Comparison of ENCODE assay signal across 31 cellular contexts in the genomic region with DNA sequence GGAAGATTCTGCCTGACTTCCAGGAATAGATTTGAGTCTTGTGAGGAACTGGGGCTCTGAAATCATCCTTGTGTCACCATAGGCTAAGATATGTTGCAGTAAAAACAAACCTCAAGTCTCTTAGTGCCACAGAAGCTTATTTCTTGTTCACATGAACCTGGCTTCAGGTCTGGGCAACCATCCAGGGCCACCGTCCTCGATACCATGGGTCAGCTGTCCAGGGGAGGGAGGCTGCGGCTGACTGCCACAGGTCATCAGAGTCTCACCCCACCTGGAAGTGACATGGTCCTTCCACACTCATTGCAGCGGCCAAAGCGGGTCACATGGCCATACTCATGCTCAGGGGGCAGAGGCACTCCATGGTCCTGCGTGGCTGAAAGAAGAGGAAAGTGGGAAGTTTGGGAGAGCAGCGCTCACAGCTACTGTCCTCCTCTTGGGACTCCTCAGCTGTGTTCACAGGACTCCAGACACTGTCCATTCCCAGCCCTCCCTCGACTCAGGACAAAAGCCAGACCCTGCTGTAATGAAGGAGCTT.
"Had no signal": no experiment of that assay in that cellular context is flagged by ENCODE, and none has a peak within 500 bp of the region (broad histone marks: within the 10 kb centered on the region; RNA-seq: fewer than 3 reads in every experiment).

No MANE protein-coding gene starts in this region.

- H3K4me1 Mint-ChIP-seq: activated CD4-positive, alpha-beta T cell treated with anti-CD3 and anti-CD28 coated beads for 36 hours; activated CD4-positive, alpha-beta T cell treated with anti-CD3 and anti-CD28 coated beads, Interleukin-2, amount 10 ng/mL, durations not matched to agents 24 days and 14 days; activated CD8-positive, alpha-beta memory T cell treated with anti-CD3 and anti-CD28 coated beads, Interleukin-2, amount 10 ng/mL, durations not matched to agents 7 days and 5 days; activated naive CD4-positive, alpha-beta T cell treated with anti-CD3 and anti-CD28 coated beads, Interleukin-2, amount 50 U/mL, for 24 hours; activated naive CD8-positive, alpha-beta T cell treated with anti-CD3 and anti-CD28 coated beads for 36 hours; activated naive CD8-positive, alpha-beta T cell treated with anti-CD3 and anti-CD28 coated beads, Interleukin-2, amount 50 U/mL, for 24 hours had no signal

- H3K9me3 Mint-ChIP-seq: activated CD4-positive, alpha-beta T cell treated with anti-CD3 and anti-CD28 coated beads, Interleukin-2, amount 10 ng/mL, durations not matched to agents 24 days and 14 days; activated naive CD4-positive, alpha-beta T cell treated with anti-CD3 and anti-CD28 coated beads for 36 hours; activated naive CD4-positive, alpha-beta T cell treated with anti-CD3 and anti-CD28 coated beads, Interleukin-2, amount 50 U/mL, for 24 hours; activated naive CD8-positive, alpha-beta T cell treated with anti-CD3 and anti-CD28 coated beads for 36 hours; activated naive CD8-positive, alpha-beta T cell treated with anti-CD3 and anti-CD28 coated beads, Interleukin-2, amount 50 U/mL, for 24 hours; activated T-helper 2 cell treated with anti-CD3 and anti-CD28 coated beads, Interferon-gamma antibody, Interleukin-2, Interleukin-4, amounts not matched to agents 10 μg/mL and 5 μg/mL and 100 μg/mL, durations not matched to agents 14 hours and 24 hours and 36 hours had no signal

- H3K36me3 Mint-ChIP-seq: activated CD4-positive, alpha-beta memory T cell treated with anti-CD3 and anti-CD28 coated beads for 36 hours; activated CD8-positive, alpha-beta memory T cell treated with anti-CD3 and anti-CD28 coated beads, Interleukin-2, amount 10 ng/mL, durations not matched to agents 7 days and 5 days; activated naive CD4-positive, alpha-beta T cell treated with anti-CD3 and anti-CD28 coated beads, Interleukin-2, amount 50 U/mL, for 24 hours; activated naive CD8-positive, alpha-beta T cell treated with anti-CD3 and anti-CD28 coated beads for 36 hours had no signal

- H3K27me3 ChIP-seq: body of pancreas, foreskin keratinocyte, gastrocnemius medialis had no signal

- H3K4me3 ChIP-seq: adrenal gland, body of pancreas, esophagus muscularis mucosa, gastrocnemius medialis had no signal

- H3K27me3 Mint-ChIP-seq: activated CD4-positive, alpha-beta memory T cell treated with anti-CD3 and anti-CD28 coated beads for 36 hours; activated CD4-positive, alpha-beta T cell treated with anti-CD3 and anti-CD28 coated beads, Interleukin-2, amount 10 ng/mL, durations not matched to agents 24 days and 14 days; activated CD8-positive, alpha-beta memory T cell treated with anti-CD3 and anti-CD28 coated beads, Interleukin-2, amount 10 ng/mL, durations not matched to agents 7 days and 5 days; activated naive CD8-positive, alpha-beta T cell treated with anti-CD3 and anti-CD28 coated beads for 36 hours; activated naive CD8-positive, alpha-beta T cell treated with anti-CD3 and anti-CD28 coated beads, Interleukin-2, amount 50 U/mL, for 24 hours; activated T-cell treated with anti-CD3 and anti-CD28 coated beads, Interleukin-2, amount 50 U/mL, for 24 hours; effector memory CD8-positive, alpha-beta T cell had no signal

- H3K36me3 ChIP-seq: adrenal gland, esophagus muscularis mucosa, gastrocnemius medialis had no signal

- H3K4me1 ChIP-seq: adrenal gland, body of pancreas, esophagus muscularis mucosa, foreskin keratinocyte, gastrocnemius medialis had no signal

- H3K9me3 ChIP-seq: adrenal gland, body of pancreas, esophagus muscularis mucosa, gastrocnemius medialis had no signal

- H3K27ac Mint-ChIP-seq: activated CD4-positive, alpha-beta memory T cell treated with anti-CD3 and anti-CD28 coated beads for 36 hours; activated CD4-positive, alpha-beta T cell treated with anti-CD3 and anti-CD28 coated beads for 36 hours; activated CD4-positive, alpha-beta T cell treated with anti-CD3 and anti-CD28 coated beads, Interleukin-2, amount 10 ng/mL, durations not matched to agents 24 days and 14 days; activated CD8-positive, alpha-beta memory T cell treated with anti-CD3 and anti-CD28 coated beads, Interleukin-2, amount 10 ng/mL, durations not matched to agents 7 days and 5 days; activated CD8-positive, alpha-beta T cell treated with anti-CD3 and anti-CD28 coated beads, Interleukin-2, amount 10 ng/mL, durations not matched to agents 7 days and 5 days; activated naive CD4-positive, alpha-beta T cell treated with anti-CD3 and anti-CD28 coated beads for 36 hours; activated naive CD4-positive, alpha-beta T cell treated with anti-CD3 and anti-CD28 coated beads, Interleukin-2, amount 50 U/mL, for 24 hours; activated naive CD8-positive, alpha-beta T cell treated with anti-CD3 and anti-CD28 coated beads for 36 hours; activated naive CD8-positive, alpha-beta T cell treated with anti-CD3 and anti-CD28 coated beads, Interleukin-2, amount 50 U/mL, for 24 hours; activated T-cell treated with anti-CD3 and anti-CD28 coated beads, Interleukin-2, amount 50 U/mL, for 24 hours; activated T-helper 1 cell treated with anti-CD3 and anti-CD28 coated beads, Interleukin-12 subunit alpha, Interleukin-12 subunit beta, Interleukin-2, Interleukin-4 antibody, amounts not matched to agents 30 ng/mL and 10 ng/mL and 1 ng/mL, durations not matched to agents 14 hours and 24 hours and 36 hours; activated T-helper 2 cell treated with anti-CD3 and anti-CD28 coated beads, Interferon-gamma antibody, Interleukin-2, Interleukin-4, amounts not matched to agents 10 μg/mL and 5 μg/mL and 100 μg/mL, durations not matched to agents 14 hours and 24 hours and 36 hours; effector memory CD8-positive, alpha-beta T cell had no signal

- DNase-seq: activated CD4-positive, alpha-beta memory T cell treated with anti-CD3 and anti-CD28 coated beads for 36 hours; activated CD4-positive, alpha-beta T cell treated with anti-CD3 and anti-CD28 coated beads for 36 hours; activated CD4-positive, alpha-beta T cell treated with anti-CD3 and anti-CD28 coated beads, Interleukin-2, amount 10 ng/mL, durations not matched to agents 24 days and 14 days; activated CD4-positive, CD25-positive, alpha-beta regulatory T cell; activated CD4-positive, CD25-positive, alpha-beta regulatory T cell treated with anti-CD3 and anti-CD28 coated beads, Interleukin-2, amount 50 U/mL, for 72 hours; activated CD8-positive, alpha-beta memory T cell treated with anti-CD3 and anti-CD28 coated beads, Interleukin-2, amount 10 ng/mL, durations not matched to agents 7 days and 5 days; activated CD8-positive, alpha-beta memory T cell treated with anti-CD3 and anti-CD28 coated beads, Interleukin-2, amount 50 U/mL, for 4 hours; activated CD8-positive, alpha-beta T cell treated with anti-CD3 and anti-CD28 coated beads, Interleukin-2, amount 10 ng/mL, durations not matched to agents 7 days and 5 days; activated effector memory CD4-positive, alpha-beta T cell treated with anti-CD3 and anti-CD28 coated beads, Interleukin-2, amount 50 U/mL, for 16 hours; activated naive CD4-positive, alpha-beta T cell treated with anti-CD3 and anti-CD28 coated beads for 36 hours; activated naive CD8-positive, alpha-beta T cell treated with anti-CD3 and anti-CD28 coated beads for 36 hours; activated naive CD8-positive, alpha-beta T cell treated with anti-CD3 and anti-CD28 coated beads, Interleukin-2, amount 50 U/mL, for 24 hours; activated T-cell treated with anti-CD3 and anti-CD28 coated beads, Interleukin-2, amount 50 U/mL, for 24 hours; adrenal gland; amygdala; aorta; body of pancreas; caudate nucleus; cortex of kidney; dermis blood vessel endothelial cell; effector CD4-positive, alpha-beta T cell; effector memory CD8-positive, alpha-beta T cell; erythroblast; foreskin keratinocyte; gastrocnemius medialis; glutamatergic neuron; T-helper 2 cell had no signal

- H3K27ac ChIP-seq: adrenal gland, body of pancreas, esophagus muscularis mucosa, foreskin keratinocyte, gastrocnemius medialis had no signal

- H3K4me3 Mint-ChIP-seq: activated CD4-positive, alpha-beta memory T cell treated with anti-CD3 and anti-CD28 coated beads for 36 hours; activated CD4-positive, alpha-beta T cell treated with anti-CD3 and anti-CD28 coated beads for 36 hours; activated CD4-positive, alpha-beta T cell treated with anti-CD3 and anti-CD28 coated beads, Interleukin-2, amount 10 ng/mL, durations not matched to agents 24 days and 14 days; activated CD8-positive, alpha-beta memory T cell treated with anti-CD3 and anti-CD28 coated beads, Interleukin-2, amount 10 ng/mL, durations not matched to agents 7 days and 5 days; activated CD8-positive, alpha-beta T cell treated with anti-CD3 and anti-CD28 coated beads, Interleukin-2, amount 10 ng/mL, durations not matched to agents 7 days and 5 days; activated naive CD4-positive, alpha-beta T cell treated with anti-CD3 and anti-CD28 coated beads for 36 hours; activated naive CD4-positive, alpha-beta T cell treated with anti-CD3 and anti-CD28 coated beads, Interleukin-2, amount 50 U/mL, for 24 hours; activated naive CD8-positive, alpha-beta T cell treated with anti-CD3 and anti-CD28 coated beads for 36 hours; activated naive CD8-positive, alpha-beta T cell treated with anti-CD3 and anti-CD28 coated beads, Interleukin-2, amount 50 U/mL, for 24 hours; activated T-cell treated with anti-CD3 and anti-CD28 coated beads, Interleukin-2, amount 50 U/mL, for 24 hours; activated T-helper 1 cell treated with anti-CD3 and anti-CD28 coated beads, Interleukin-12 subunit alpha, Interleukin-12 subunit beta, Interleukin-2, Interleukin-4 antibody, amounts not matched to agents 30 ng/mL and 10 ng/mL and 1 ng/mL, durations not matched to agents 14 hours and 24 hours and 36 hours; effector memory CD8-positive, alpha-beta T cell had no signal

- ATAC-seq: activated CD4-positive, alpha-beta T cell treated with anti-CD3 and anti-CD28 coated beads for 36 hours; activated CD8-positive, alpha-beta memory T cell treated with anti-CD3 and anti-CD28 coated beads, Interleukin-2, amount 10 ng/mL, durations not matched to agents 7 days and 5 days; activated CD8-positive, alpha-beta T cell treated with anti-CD3 and anti-CD28 coated beads, Interleukin-2, amount 10 ng/mL, durations not matched to agents 7 days and 5 days; activated naive CD8-positive, alpha-beta T cell treated with anti-CD3 and anti-CD28 coated beads, Interleukin-2, amount 50 U/mL, for 24 hours; body of pancreas; effector memory CD8-positive, alpha-beta T cell; foreskin keratinocyte; gastrocnemius medialis had no signal
